Comparison of ENCODE assay signal across 8 cellular contexts in the genomic region with DNA sequence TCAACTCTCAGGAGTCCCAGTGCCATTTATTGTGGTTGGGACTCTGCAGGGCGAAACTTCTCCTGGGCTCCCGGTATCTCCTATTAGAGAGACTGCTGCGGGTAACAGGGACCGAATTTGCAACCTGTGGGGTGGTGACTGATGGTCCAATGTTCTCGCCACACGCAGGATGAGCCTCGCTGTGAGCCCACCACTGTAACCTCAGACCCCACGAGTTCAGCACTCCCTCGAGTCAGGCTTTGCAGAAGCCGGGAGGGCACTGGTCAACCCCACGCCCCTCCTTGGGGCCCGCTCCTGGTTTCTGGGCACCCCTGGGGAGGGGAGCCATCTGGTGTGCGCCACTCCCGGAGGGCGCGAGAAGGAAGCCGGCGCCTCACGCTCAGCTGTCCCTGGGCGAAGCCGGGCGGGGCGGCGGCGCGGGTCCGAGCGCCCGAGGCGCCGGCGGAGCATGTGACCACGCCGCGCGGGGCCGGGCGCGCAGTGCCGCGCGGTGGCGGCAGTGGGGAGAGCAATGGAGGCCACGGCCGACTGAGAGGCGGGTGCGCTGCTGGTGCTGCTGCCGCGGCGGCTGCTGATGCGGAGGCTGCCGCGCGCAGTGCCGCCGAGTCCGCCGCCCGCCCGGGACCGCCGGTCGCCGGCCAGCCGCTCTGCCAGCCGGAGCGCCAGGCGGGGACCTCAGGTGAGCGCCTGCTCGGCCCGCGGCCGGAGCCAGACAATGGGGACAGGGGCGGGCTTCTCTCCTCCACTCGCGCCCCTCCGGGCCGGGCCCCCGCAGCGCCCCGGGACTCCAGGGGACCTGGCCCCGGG.
DNase-seq lines count a peak whose midpoint lies in the region; ATAC-seq and TF ChIP-seq lines count a peak whose summit lies in the region.

No MANE protein-coding gene starts in this region.

- DNase-seq in NB4 (ENCODE audit: low read depth) (peak; percentile 74), T-cell (peak in 18 of 34 experiments; percentile 1 to 21 (median 8)), kidney epithelial cell (ENCODE audit: low read depth) (no peak)
- no peak for DNase-seq in central memory CD8-positive, alpha-beta T cell (ENCODE audit: low spot score in 2 of 2)
- DNase-seq in stimulated activated CD4-positive, alpha-beta T cell treated with anti-CD3 and anti-CD28 coated beads, Interleukin-12 subunit alpha, Interleukin-12 subunit beta, amount 100 ng/mL, for 48 hours (ENCODE audit: low read depth in 2 of 3, low spot score in 1 of 3): peak in 2 of 3 donors; percentile 17 to 48

- H3K27ac ChIP-seq in 22Rv1: peak overlapping the region; percentile 73

- POLR2A ChIA-PET in T-cell (lab: Charles Lee): no interaction called here

- TF ChIP-seq CTCF in 22Rv1 (IDR thresholded peaks at IDR 0.05) (peak; percentile 81), GM12875 (IDR thresholded peaks at IDR 0.05; ENCODE audit: borderline replicate concordance, insufficient read depth, low read depth, low read length) (peak; percentile 81), NB4 (IDR thresholded peaks at IDR 0.05; ENCODE audit: low read depth, low read length) (no peak), kidney epithelial cell (IDR thresholded peaks at IDR 0.05; ENCODE audit: insufficient read depth, low read length, poor library complexity, severe bottlenecking) (no peak)

- no peak overlapping the region for H3K27ac Mint-ChIP-seq in T-cell
- H3K27ac Mint-ChIP-seq in central memory CD8-positive, alpha-beta T cell (ENCODE audit: low read depth): no peak overlapping the region

- peaks cover 9 to 18% (median 10%) of the 10 kb centered on the region in 3 donors for H3K4me1 Mint-ChIP-seq in T-cell
- peaks cover 9% of the 10 kb centered on the region for H3K4me1 Mint-ChIP-seq in central memory CD8-positive, alpha-beta T cell

- H3K4me3 ChIP-seq in GM12875 (ENCODE audit: low read depth, low read length) (peak overlapping the region; percentile 92), NB4 (ENCODE audit: low read depth, low read length) (peak overlapping the region; percentile 47), kidney epithelial cell (ENCODE audit: low read depth, low read length) (peak overlapping the region; percentile 63)

- H3K27me3 Mint-ChIP-seq in T-cell: peaks cover 40 to 47% of the 10 kb centered on the region in 2 donors
- peaks cover 68% of the 10 kb centered on the region for H3K27me3 Mint-ChIP-seq in central memory CD8-positive, alpha-beta T cell

- ATAC-seq in HG02678 (IDR thresholded peaks at IDR 0.05; ENCODE audit: unreplicated experiment): peak; percentile 95
- peak; percentile 78 to 89 (median 82) for ATAC-seq in T-cell (replicated peaks in 1 of 4)
- ATAC-seq in central memory CD8-positive, alpha-beta T cell (replicated peaks; ENCODE audit: extremely low read depth, poor library complexity, severe bottlenecking): peak; percentile 65

- no peaks in the 10 kb centered on the region for H3K36me3 Mint-ChIP-seq in T-cell
- H3K36me3 Mint-ChIP-seq in central memory CD8-positive, alpha-beta T cell (ENCODE audit: insufficient read depth): peaks cover 1% of the 10 kb centered on the region

- no peaks in the 10 kb centered on the region for H3K36me3 ChIP-seq in kidney epithelial cell (ENCODE audit: control insufficient read depth, insufficient read depth, low read length)

- H3K9me3 Mint-ChIP-seq in T-cell: no peaks in the 10 kb centered on the region
- no peaks in the 10 kb centered on the region for H3K9me3 Mint-ChIP-seq in central memory CD8-positive, alpha-beta T cell

- no peaks in the 10 kb centered on the region for H3K27me3 ChIP-seq in kidney epithelial cell (ENCODE audit: control insufficient read depth, insufficient read depth, low read length)

- CTCF ChIA-PET in T-cell (lab: Charles Lee): no interaction called here

- TF ChIP-seq POLR2A in NB4 (IDR thresholded peaks at IDR 0.05; ENCODE audit: extremely low read depth, insufficient read length): no peak

- H3K4me3 Mint-ChIP-seq in T-cell: peak overlapping the region; percentile 52 to 68 (median 64)
- H3K4me3 Mint-ChIP-seq in central memory CD8-positive, alpha-beta T cell: peak overlapping the region; percentile 60

Comparison
In these comparisons a context has a peak if more than half of its experiments do, and no peak if none do; other contexts are left out.
1. CTCF ChIP-seq: peak in 22Rv1 (single experiment) and GM12875 (single experiment); none in NB4 (single experiment) and kidney epithelial cell (single experiment).
2. DNase-seq: peak in NB4 (single experiment), T-cell (18 of 34) and stimulated activated CD4-positive, alpha-beta T cell treated with anti-CD3 and anti-CD28 coated beads, Interleukin-12 subunit alpha, Interleukin-12 subunit beta, amount 100 ng/mL, for 48 hours (2 of 3); none in central memory CD8-positive, alpha-beta T cell (0 of 2) and kidney epithelial cell (single experiment).
3. Peak in every context shown above with its lines, with median percentiles within 50 percentile points of each other: H3K4me3 ChIP-seq and ATAC-seq.